ENCODE assay signal across 8 cellular contexts in the genomic region with DNA sequence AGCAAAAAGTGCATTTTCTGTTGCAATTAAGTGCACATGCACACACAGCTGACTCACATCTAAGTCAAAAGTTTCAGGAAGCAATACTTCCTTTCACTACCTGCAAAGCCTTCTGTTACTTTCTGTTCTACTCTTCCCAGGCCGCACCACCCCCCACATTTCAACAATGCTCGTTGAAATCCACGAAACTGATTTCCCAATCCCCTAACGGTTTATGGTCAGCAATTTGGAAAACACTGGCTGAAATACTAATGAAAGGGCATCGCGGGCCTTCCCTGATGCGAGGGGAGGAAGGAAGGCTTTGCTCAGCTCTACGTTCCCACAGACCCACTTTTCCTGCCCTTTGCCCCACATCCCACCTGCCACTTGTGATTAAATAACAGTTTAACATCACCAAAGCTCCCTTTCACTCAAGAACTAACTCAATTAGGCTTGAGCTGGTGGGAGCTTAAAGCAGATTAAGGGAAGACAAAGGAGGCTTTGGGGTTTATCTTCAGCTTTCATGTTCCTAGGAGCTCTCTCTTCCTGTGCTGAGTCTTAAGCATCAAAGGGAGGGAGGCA.
DNase-seq lines count a peak whose midpoint lies in the region; ATAC-seq and FAIRE-seq lines count a peak whose summit lies in the region.

No MANE protein-coding gene starts in this region.

- H3K36me3 Mint-ChIP-seq in activated CD4-positive, alpha-beta memory T cell treated with anti-CD3 and anti-CD28 coated beads, Interleukin-2, amount 10 ng/mL, durations not matched to agents 7 days and 5 days (ENCODE audit: low read depth), result no peaks in the 10 kb centered on the region

- peaks cover 64% of the 10 kb centered on the region for H3K27me3 ChIP-seq in BLaER1

- peak; percentile 70 for ATAC-seq in HG02973 (IDR thresholded peaks at IDR 0.05; ENCODE audit: unreplicated experiment)
- no peak for ATAC-seq in GM21529 (IDR thresholded peaks at IDR 0.05; ENCODE audit: unreplicated experiment)

- H3K4me2 ChIP-seq in BLaER1, result peak overlapping the region; percentile 70

- no peak overlapping the region for H3K4me3 ChIP-seq in BLaER1

- no peaks in the 10 kb centered on the region for H3K9me3 ChIP-seq in BLaER1

- peak overlapping the region; percentile 67 for H3K4me3 Mint-ChIP-seq in activated CD4-positive, alpha-beta memory T cell treated with anti-CD3 and anti-CD28 coated beads, Interleukin-2, amount 10 ng/mL, durations not matched to agents 7 days and 5 days

- H3K4me1 ChIP-seq in BLaER1, result peaks cover 10% of the 10 kb centered on the region

- H3K9ac ChIP-seq in BLaER1, result no peak overlapping the region

- CTCF ChIA-PET in activated CD4-positive, alpha-beta memory T cell treated with anti-CD3 and anti-CD28 coated beads, Interleukin-2, amount 10 ng/mL, durations not matched to agents 7 days and 5 days (lab: Charles Lee), result no interaction called here

- no peaks in the 10 kb centered on the region for H3K9me3 Mint-ChIP-seq in activated CD4-positive, alpha-beta memory T cell treated with anti-CD3 and anti-CD28 coated beads, Interleukin-2, amount 10 ng/mL, durations not matched to agents 7 days and 5 days

- POLR2A ChIA-PET in activated CD4-positive, alpha-beta memory T cell treated with anti-CD3 and anti-CD28 coated beads, Interleukin-2, amount 10 ng/mL, durations not matched to agents 7 days and 5 days (lab: Charles Lee), result interaction anchor here (1.0 to 1.3 kb wide), 2 partner anchors 8 to 109 kb away, joined by 3 to 5 read pairs; no protein-coding TSS in a partner anchor

- H3K27me3 Mint-ChIP-seq in activated CD4-positive, alpha-beta memory T cell treated with anti-CD3 and anti-CD28 coated beads, Interleukin-2, amount 10 ng/mL, durations not matched to agents 7 days and 5 days, result no peaks in the 10 kb centered on the region

- peak overlapping the region; percentile 81 for H3K27ac Mint-ChIP-seq in activated CD4-positive, alpha-beta memory T cell treated with anti-CD3 and anti-CD28 coated beads, Interleukin-2, amount 10 ng/mL, durations not matched to agents 7 days and 5 days

- peaks cover 24% of the 10 kb centered on the region; the same call in 1 of the 2 replicates for H4K20me1 ChIP-seq in BLaER1

- peak; percentile 42 for DNase-seq in activated CD4-positive, alpha-beta memory T cell treated with anti-CD3 and anti-CD28 coated beads, Interleukin-2, amount 10 ng/mL, durations not matched to agents 7 days and 5 days
- peak; percentile 61 for DNase-seq in iPS-NIHi7 (ENCODE audit: extremely low spot score)
- DNase-seq in stimulated activated naive CD4-positive, alpha-beta T cell treated with Interleukin-2 at 50 U/mL for 16 hours (lab: John Stamatoyannopoulos, UW), result peak; percentile 11
- DNase-seq in NCI-H345 treated with DMSO at 0.1 percent for 48 hours (lab: John Stamatoyannopoulos, UW; ENCODE audit: unreplicated experiment), result no peak
- no peak for DNase-seq in frontal cortex (ENCODE audit: low spot score in 2 of 2)

- H3K36me3 ChIP-seq in BLaER1, result no peaks in the 10 kb centered on the region

- no peak for FAIRE-seq in frontal cortex (lab: Jason Lieb, UNC)

- H3K27ac ChIP-seq in BLaER1, result no peak overlapping the region

- H3K4me1 Mint-ChIP-seq in activated CD4-positive, alpha-beta memory T cell treated with anti-CD3 and anti-CD28 coated beads, Interleukin-2, amount 10 ng/mL, durations not matched to agents 7 days and 5 days, result peaks cover 21% of the 10 kb centered on the region

Comparison
In these comparisons a context has a peak if more than half of its experiments do, and no peak if none do; other contexts are left out.
1. DNase-seq: peak in activated CD4-positive, alpha-beta memory T cell treated with anti-CD3 and anti-CD28 coated beads, Interleukin-2, amount 10 ng/mL, durations not matched to agents 7 days and 5 days (single experiment), iPS-NIHi7 (single experiment) and stimulated activated naive CD4-positive, alpha-beta T cell treated with Interleukin-2 at 50 U/mL for 16 hours (single experiment); none in NCI-H345 treated with DMSO at 0.1 percent for 48 hours (single experiment) and frontal cortex (0 of 2).